20 cellular contexts compared by ENCODE assay signal in genomic region chr19:46391296-46392251, GRCh38. TPM values are rescaled to one million over a fixed set of nuclear protein-coding genes. Genes with fewer than 3 reads are reported as not detected.
A peak's percentile ranks its signal among the peaks of the same experiment; 100 is the strongest.
DNase-seq lines count a peak whose midpoint lies in the region; ATAC-seq and TF ChIP-seq lines count a peak whose summit lies in the region.
"Had no signal": no experiment of that assay in that cellular context is flagged by ENCODE, and none has a peak within 500 bp of the region (broad histone marks: within the 10 kb centered on the region; RNA-seq: fewer than 3 reads in every experiment).

No MANE protein-coding gene starts in this region.

- H2AFZ ChIP-seq in fibroblast of lung (ENCODE audit: low read length), result no peak overlapping the region

- no peak for TF ChIP-seq EP300 in ovary (IDR thresholded peaks at IDR 0.05)

- no peak for TF ChIP-seq POLR2A in ovary (IDR thresholded peaks at IDR 0.05)

- H3K4me2 ChIP-seq in fibroblast of lung (ENCODE audit: extremely low read depth, insufficient read depth, low read length), result peak overlapping the region; percentile 62
- H3K4me2 ChIP-seq: SK-N-SH had no signal

- peaks cover 49% of the 10 kb centered on the region for H3K36me3 Mint-ChIP-seq in activated CD8-positive, alpha-beta T cell treated with anti-CD3 and anti-CD28 coated beads, Interleukin-2, amount 10 ng/mL, durations not matched to agents 7 days and 5 days (ENCODE audit: low read depth)

- H3K27me3 Mint-ChIP-seq in activated CD8-positive, alpha-beta T cell treated with anti-CD3 and anti-CD28 coated beads, Interleukin-2, amount 10 ng/mL, durations not matched to agents 7 days and 5 days (ENCODE audit: low read depth), result no peaks in the 10 kb centered on the region
- H3K27me3 Mint-ChIP-seq: activated CD4-positive, alpha-beta T cell treated with anti-CD3 and anti-CD28 coated beads, Interleukin-2, amount 10 ng/mL, durations not matched to agents 7 days and 5 days; stimulated activated naive CD8-positive, alpha-beta T cell treated with anti-CD3 and anti-CD28 coated beads, Interleukin-15, amount 100 ng/mL, for 72 hours had no signal

- H3K27ac ChIP-seq in AG04450 (ENCODE audit: low read depth, low read length), result peak overlapping the region; percentile 78
- no peak overlapping the region for H3K27ac ChIP-seq in RWPE2 (ENCODE audit: poor library complexity, severe bottlenecking)
- H3K27ac ChIP-seq in fibroblast of lung (ENCODE audit: insufficient read depth, low read length), result peak overlapping the region; percentile 75
- H3K27ac ChIP-seq in ovary, result peak overlapping the region in 1 of 2 donors; percentile 42

- H3K27me3 ChIP-seq in AG04450 (ENCODE audit: control insufficient read depth, insufficient read depth, low read length) (no peaks in the 10 kb centered on the region), RWPE2 (ENCODE audit: insufficient read depth, poor library complexity, severe bottlenecking) (no peaks in the 10 kb centered on the region), fibroblast of lung (ENCODE audit: control insufficient read depth, insufficient read depth, low read length) (no peaks in the 10 kb centered on the region), ovary (no peaks in the 10 kb centered on the region)

- no peak overlapping the region for H3K27ac Mint-ChIP-seq in activated CD8-positive, alpha-beta T cell treated with anti-CD3 and anti-CD28 coated beads, Interleukin-2, amount 10 ng/mL, durations not matched to agents 7 days and 5 days
- H3K27ac Mint-ChIP-seq: activated CD4-positive, alpha-beta T cell treated with anti-CD3 and anti-CD28 coated beads, Interleukin-2, amount 10 ng/mL, durations not matched to agents 7 days and 5 days; activated naive CD4-positive, alpha-beta T cell treated with anti-CD3 and anti-CD28 coated beads for 36 hours; stimulated activated naive CD8-positive, alpha-beta T cell treated with anti-CD3 and anti-CD28 coated beads, Interleukin-15, amount 100 ng/mL, for 72 hours had no signal

- H3K9me3 ChIP-seq in AG04450 (ENCODE audit: control insufficient read depth, insufficient read depth, low read length) (peaks cover 27% of the 10 kb centered on the region), RWPE2 (ENCODE audit: severe bottlenecking) (no peaks in the 10 kb centered on the region), fibroblast of lung (ENCODE audit: control insufficient read depth, insufficient read depth, low read depth, low read length) (no peaks in the 10 kb centered on the region), ovary (no peaks in the 10 kb centered on the region)
- H3K9me3 ChIP-seq: SK-N-SH had no signal

- DNase-seq in AG04450 (ENCODE audit: low read depth, low spot score) (no peak), RWPE2 (ENCODE audit: low spot score) (peak; percentile 47), fibroblast of lung (ENCODE audit: low read depth in 2 of 2) (no peak), ovary (peak in 3 of 5 donors; percentile 33 to 47 (median 34)), NCI-H345 treated with DMSO at 0.1 percent for 48 hours (lab: John Stamatoyannopoulos, UW; ENCODE audit: unreplicated experiment) (no peak), cerebellar nuclear complex (lab: John Stamatoyannopoulos, UW) (no peak), left colon (no peak)
- DNase-seq in activated CD8-positive, alpha-beta T cell treated with anti-CD3 and anti-CD28 coated beads, Interleukin-2, amount 10 ng/mL, durations not matched to agents 7 days and 5 days, result no peak
- DNase-seq: activated CD4-positive, alpha-beta T cell treated with anti-CD3 and anti-CD28 coated beads, Interleukin-2, amount 10 ng/mL, durations not matched to agents 7 days and 5 days; activated naive CD4-positive, alpha-beta T cell treated with anti-CD3 and anti-CD28 coated beads for 36 hours; activated T-cell treated with anti-CD3 and anti-CD28 coated beads for 4 hours; immature natural killer cell; mammary epithelial cell; NCI-H2081 treated with DMSO at 0.1 percent for 48 hours; NCI-H526; SK-N-SH; stimulated activated naive CD8-positive, alpha-beta T cell treated with anti-CD3 and anti-CD28 coated beads, Interleukin-15, amount 100 ng/mL, for 72 hours had no signal

- H3K4me3 ChIP-seq in AG04450 (ENCODE audit: low read depth, low read length) (peak overlapping the region; percentile 22; the same call in 1 of the 2 replicates), RWPE2 (ENCODE audit: severe bottlenecking) (no peak overlapping the region), fibroblast of lung (replicated peaks in 1 of 4; ENCODE audit: control extremely low read depth in 1 of 4, insufficient read depth in 1 of 4, low read depth in 3 of 4, low read length in 4 of 4) (no peak overlapping the region), ovary (no peak overlapping the region)

- H3K36me3 ChIP-seq in RWPE2 (ENCODE audit: low read depth), result peaks cover 54% of the 10 kb centered on the region
- peaks cover 28% of the 10 kb centered on the region for H3K36me3 ChIP-seq in fibroblast of lung (ENCODE audit: control insufficient read depth, insufficient read depth, low read length)
- H3K36me3 ChIP-seq in ovary, result no peaks in the 10 kb centered on the region

- intact Hi-C loops in ovary (cut with DNase I), result loop anchor here in 3 of 4 donors (5.0 to 10.0 kb wide), 3 partner anchors 107 to 114 kb away; no protein-coding TSS in a partner anchor
- intact Hi-C loops in left colon (cut with DNase I, micrococcal nuclease), result no loop called here

- no peak overlapping the region for H3K9ac ChIP-seq in fibroblast of lung (ENCODE audit: insufficient read depth, low read length)
- H3K9ac ChIP-seq: SK-N-SH had no signal

- H4K20me1 ChIP-seq in fibroblast of lung (ENCODE audit: control insufficient read depth, extremely low read depth, insufficient read depth, low read length), result no peaks in the 10 kb centered on the region

- H3K9me3 Mint-ChIP-seq in activated CD8-positive, alpha-beta T cell treated with anti-CD3 and anti-CD28 coated beads, Interleukin-2, amount 10 ng/mL, durations not matched to agents 7 days and 5 days (ENCODE audit: insufficient read depth), result no peaks in the 10 kb centered on the region
- H3K9me3 Mint-ChIP-seq: activated CD4-positive, alpha-beta T cell treated with anti-CD3 and anti-CD28 coated beads, Interleukin-2, amount 10 ng/mL, durations not matched to agents 7 days and 5 days; activated naive CD4-positive, alpha-beta T cell treated with anti-CD3 and anti-CD28 coated beads for 36 hours; immature natural killer cell had no signal

- no peak overlapping the region for H3K4me3 Mint-ChIP-seq in activated CD8-positive, alpha-beta T cell treated with anti-CD3 and anti-CD28 coated beads, Interleukin-2, amount 10 ng/mL, durations not matched to agents 7 days and 5 days
- H3K4me3 Mint-ChIP-seq: activated CD4-positive, alpha-beta T cell treated with anti-CD3 and anti-CD28 coated beads, Interleukin-2, amount 10 ng/mL, durations not matched to agents 7 days and 5 days; activated naive CD4-positive, alpha-beta T cell treated with anti-CD3 and anti-CD28 coated beads for 36 hours; immature natural killer cell; stimulated activated naive CD8-positive, alpha-beta T cell treated with anti-CD3 and anti-CD28 coated beads, Interleukin-15, amount 100 ng/mL, for 72 hours had no signal

- TF ChIP-seq CTCF in AG04450 (IDR thresholded peaks at IDR 0.05; ENCODE audit: low read depth, low read length), result no peak
- TF ChIP-seq CTCF in RWPE2 (IDR thresholded peaks at IDR 0.05; ENCODE audit: poor library complexity, severe bottlenecking), result no peak
- TF ChIP-seq CTCF in fibroblast of lung (conservative IDR thresholded peaks at IDR 0.05 in 1 of 2, IDR thresholded peaks at IDR 0.05 in 1 of 2; ENCODE audit: low read depth in 1 of 2, low read length in 2 of 2), result no peak
- no peak for TF ChIP-seq CTCF in ovary (IDR thresholded peaks at IDR 0.05)

- H3K79me2 ChIP-seq in fibroblast of lung (ENCODE audit: control insufficient read depth, insufficient read depth, low read length), result no peaks in the 10 kb centered on the region

- 82 to 85% (median 84%) methylated on average over 33 of the region's 33 CpGs for WGBS in ovary, 3 donors

- POLR2A ChIA-PET in AG04450 (lab: Yijun Ruan, JAX), result interaction anchor here (0.7 kb wide), 1 partner anchor 19 kb away, joined by 3 read pairs; no protein-coding TSS in a partner anchor
- POLR2A ChIA-PET in activated CD8-positive, alpha-beta T cell treated with anti-CD3 and anti-CD28 coated beads, Interleukin-2, amount 10 ng/mL, durations not matched to agents 7 days and 5 days (lab: Charles Lee), result no interaction called here

- peaks cover 4% of the 10 kb centered on the region for H3K4me1 Mint-ChIP-seq in activated CD8-positive, alpha-beta T cell treated with anti-CD3 and anti-CD28 coated beads, Interleukin-2, amount 10 ng/mL, durations not matched to agents 7 days and 5 days (ENCODE audit: low read depth)

- CTCF ChIA-PET in AG04450 (lab: Charles Lee), result interaction anchor here (0.7 to 1.1 kb wide), 3 partner anchors 11 to 151 kb away, joined by 3 read pairs; no protein-coding TSS in a partner anchor
- CTCF ChIA-PET in activated CD8-positive, alpha-beta T cell treated with anti-CD3 and anti-CD28 coated beads, Interleukin-2, amount 10 ng/mL, durations not matched to agents 7 days and 5 days (lab: Charles Lee), result interaction anchor here (0.8 kb wide), 1 partner anchor 122 kb away, joined by 3 read pairs; no protein-coding TSS in a partner anchor

- H3K4me1 ChIP-seq in RWPE2 (ENCODE audit: insufficient read depth, poor library complexity, severe bottlenecking), result no peaks in the 10 kb centered on the region
- H3K4me1 ChIP-seq in fibroblast of lung (ENCODE audit: control insufficient read depth, extremely low read depth, insufficient read depth, low read length), result peaks cover 16% of the 10 kb centered on the region
- H3K4me1 ChIP-seq in ovary (ENCODE audit: insufficient read depth), result peaks cover 2% of the 10 kb centered on the region

- no peak for ATAC-seq in RWPE2 (ENCODE audit: low read depth)
- ATAC-seq in activated CD8-positive, alpha-beta T cell treated with anti-CD3 and anti-CD28 coated beads, Interleukin-2, amount 10 ng/mL, durations not matched to agents 7 days and 5 days, result no peak
- no peak for ATAC-seq in left colon
- ATAC-seq: esophagus mucosa; stimulated activated naive CD8-positive, alpha-beta T cell treated with anti-CD3 and anti-CD28 coated beads, Interleukin-15, amount 100 ng/mL, for 72 hours had no signal

RNA-seq across cellular contexts. Expression of gene CCDC8, which starts 21.8 kb away (rescaled TPM):
- polyA plus RNA-seq in AG04450 (2011; rRNA removed), result 9.2 and 10.5 TPM in 2 replicates
- 11.3 and 12.4 TPM in 2 replicates for polyA minus RNA-seq in AG04450 (2011; rRNA and poly(A)+ RNA removed)
- 13.4 and 17.2 TPM in 2 replicates for total RNA-seq in fibroblast of lung
- 1.9 and 4.8 TPM in 2 replicates for polyA plus RNA-seq in fibroblast of lung
- polyA plus RNA-seq in fibroblast of lung (2012), result 3.3 and 10.0 TPM in 2 replicates
- 2.0 and 5.3 TPM in 2 replicates for polyA minus RNA-seq in fibroblast of lung (ENCODE audit: low replicate concordance)
- 10 to 100 TPM; 29.3 to 82.6 (median 67.9) TPM for total RNA-seq in ovary
- 10 to 100 TPM; 20.1 to 35.7 TPM for polyA plus RNA-seq in ovary
- not detected for total RNA-seq in activated CD8-positive, alpha-beta T cell treated with anti-CD3 and anti-CD28 coated beads, Interleukin-2, amount 10 ng/mL, durations not matched to agents 7 days and 5 days
- total RNA-seq in left colon, result 1 to 10 TPM in 1 of 2 donors, under 1 TPM in 1; 0.40 to 2.5 TPM
- total RNA-seq: activated CD4-positive, alpha-beta T cell treated with anti-CD3 and anti-CD28 coated beads, Interleukin-2, amount 10 ng/mL, durations not matched to agents 7 days and 5 days; activated naive CD4-positive, alpha-beta T cell treated with anti-CD3 and anti-CD28 coated beads for 36 hours had no signal
- polyA plus RNA-seq: immature natural killer cell had no signal

RNA-seq across cellular contexts. Expression of gene PNMA8C, which starts 37.2 kb away (rescaled TPM):
- polyA plus RNA-seq in AG04450 (2011; rRNA removed) (0.19 and 0.21 TPM in 2 replicates), fibroblast of lung (0.01 and 0.07 TPM in 2 replicates), ovary (under 1 TPM; 0.15 to 0.32 TPM)
- polyA minus RNA-seq in AG04450 (2011; rRNA and poly(A)+ RNA removed), result 0.51 and 0.87 TPM in 2 replicates
- total RNA-seq in fibroblast of lung (under 0.01 and 0.17 TPM in 2 replicates), ovary (under 1 TPM in 6 of 7 donors, not detected in 1; 0.25 to 0.82 (median 0.39) TPM), left colon (under 1 TPM in 1 of 2 donors, not detected in 1; 0.06 TPM)
- 0.05 TPM in 1 of 2 replicates, not detected in the other for polyA plus RNA-seq in fibroblast of lung (2012)
- polyA minus RNA-seq in fibroblast of lung (ENCODE audit: low replicate concordance), result not detected in 2 replicates
- under 1 TPM in 1 of 2 experiments, not detected in 1; 0.08 TPM for total RNA-seq in activated CD8-positive, alpha-beta T cell treated with anti-CD3 and anti-CD28 coated beads, Interleukin-2, amount 10 ng/mL, durations not matched to agents 7 days and 5 days
- total RNA-seq: activated CD4-positive, alpha-beta T cell treated with anti-CD3 and anti-CD28 coated beads, Interleukin-2, amount 10 ng/mL, durations not matched to agents 7 days and 5 days; activated naive CD4-positive, alpha-beta T cell treated with anti-CD3 and anti-CD28 coated beads for 36 hours; dermis blood vessel endothelial cell; esophagus mucosa; renal cortical epithelial cell had no signal
- polyA plus RNA-seq: mammary epithelial cell had no signal

RNA-seq across cellular contexts. Expression of gene PPP5C, which starts 44.7 kb away (rescaled TPM):
- polyA plus RNA-seq in AG04450 (2011; rRNA removed) (73.7 and 85.9 TPM in 2 replicates), fibroblast of lung (94.1 and 123 TPM in 2 replicates), ovary (10 to 100 TPM; 33.1 to 79.2 TPM)
- polyA minus RNA-seq in AG04450 (2011; rRNA and poly(A)+ RNA removed), result 90.8 and 101 TPM in 2 replicates
- total RNA-seq in fibroblast of lung (35.2 and 46.9 TPM in 2 replicates), ovary (10 to 100 TPM; 34.5 to 63.4 (median 45.3) TPM), left colon (10 to 100 TPM; 51.8 to 80.7 TPM)
- 60.5 and 77.7 TPM in 2 replicates for polyA plus RNA-seq in fibroblast of lung (2012)
- 152 and 183 TPM in 2 replicates for polyA minus RNA-seq in fibroblast of lung (ENCODE audit: low replicate concordance)
- total RNA-seq in activated CD8-positive, alpha-beta T cell treated with anti-CD3 and anti-CD28 coated beads, Interleukin-2, amount 10 ng/mL, durations not matched to agents 7 days and 5 days, result 100 to 1,000 TPM; 118 to 126 TPM

Comparison
In these comparisons a context has a peak if more than half of its experiments do, and no peak if none do; other contexts are left out.
1. DNase-seq: peak in RWPE2 (single experiment) and ovary (3 of 5); none in AG04450 (single experiment), fibroblast of lung (0 of 2), NCI-H345 treated with DMSO at 0.1 percent for 48 hours (single experiment), cerebellar nuclear complex (0 of 2), activated CD8-positive, alpha-beta T cell treated with anti-CD3 and anti-CD28 coated beads, Interleukin-2, amount 10 ng/mL, durations not matched to agents 7 days and 5 days (single experiment) and left colon (0 of 2).
2. intact Hi-C loops: an anchor here in ovary (5.0 to 10.0 kb wide); none called in left colon.